In genomic region chr19:10290876-10291553, GRCh38 we compare ENCODE assay signal across 9 cellular contexts. TPM values are rescaled to one million over a fixed set of nuclear protein-coding genes. Genes with fewer than 3 reads are reported as not detected.
DNase-seq lines count a peak whose midpoint lies in the region; ATAC-seq, FAIRE-seq and TF ChIP-seq lines count a peak whose summit lies in the region.
"Had no signal": no experiment of that assay in that cellular context is flagged by ENCODE, and none has a peak within 500 bp of the region (broad histone marks: within the 10 kb centered on the region; RNA-seq: fewer than 3 reads in every experiment).

No MANE protein-coding gene starts in this region.

- H2AFZ ChIP-seq in keratinocyte (ENCODE audit: control insufficient read depth, low read length): peak overlapping the region; percentile 56

- H3K36me3 ChIP-seq in SJCRH30 (no peaks in the 10 kb centered on the region), body of pancreas (replicated peaks in 1 of 2; ENCODE audit: insufficient read depth in 1 of 2, low read depth in 2 of 2) (no peaks in the 10 kb centered on the region), keratinocyte (ENCODE audit: control insufficient read depth in 2 of 2, extremely low read depth in 1 of 2, insufficient read depth in 2 of 2, low read length in 2 of 2) (no peaks in the 10 kb centered on the region)

- H3K9me3 ChIP-seq in A549 (no peaks in the 10 kb centered on the region), SJCRH30 (replicated peaks) (no peaks in the 10 kb centered on the region; the same call in 1 of the 2 replicates), body of pancreas (no peaks in the 10 kb centered on the region), keratinocyte (ENCODE audit: control insufficient read depth, low read depth, low read length) (no peaks in the 10 kb centered on the region)

- H3K27me3 ChIP-seq in SJCRH30 (no peaks in the 10 kb centered on the region), body of pancreas (peaks cover 0 to 72% of the 10 kb centered on the region in 2 donors), keratinocyte (ENCODE audit: control insufficient read depth, extremely low read depth, insufficient read depth, low read length) (peaks cover 81% of the 10 kb centered on the region)

- no peak for TF ChIP-seq EP300 in A549 (IDR thresholded peaks at IDR 0.05)

- H3K4me1 ChIP-seq in A549: peaks cover 16% of the 10 kb centered on the region
- H3K4me1 ChIP-seq in SJCRH30: peaks cover 3% of the 10 kb centered on the region; the same call in 1 of the 2 replicates
- peaks cover 74% of the 10 kb centered on the region for H3K4me1 ChIP-seq in body of pancreas
- peaks cover 34% of the 10 kb centered on the region for H3K4me1 ChIP-seq in keratinocyte (ENCODE audit: control insufficient read depth, extremely low read depth, insufficient read depth, low read length)

- H3K4me2 ChIP-seq in A549 (peak overlapping the region; percentile 97), keratinocyte (ENCODE audit: control insufficient read depth, extremely low read depth, insufficient read depth, low read depth, low read length) (peak overlapping the region; percentile 90)

- TF ChIP-seq CTCF in A549 (IDR thresholded peaks at IDR 0.05) (no peak), body of pancreas (IDR thresholded peaks at IDR 0.05) (no peak), keratinocyte (optimal IDR thresholded peaks at IDR 0.05 in 1 of 3, IDR thresholded peaks at IDR 0.05 in 1 of 3, conservative IDR thresholded peaks at IDR 0.05 in 1 of 3; ENCODE audit: extremely low read depth in 1 of 3, insufficient read depth in 2 of 3, low read length in 3 of 3) (no peak)

- H4K20me1 ChIP-seq in keratinocyte (ENCODE audit: control insufficient read depth, extremely low read depth, insufficient read depth, low read length): no peaks in the 10 kb centered on the region

- H3K4me3 ChIP-seq in A549 (peak overlapping the region; percentile 52), SJCRH30 (peak overlapping the region; percentile 52), body of pancreas (no peak overlapping the region), keratinocyte (ENCODE audit: control insufficient read depth in 2 of 3, extremely low read depth in 1 of 3, insufficient read depth in 2 of 3, low read depth in 1 of 3, low read length in 3 of 3) (peak overlapping the region; percentile 31 to 66 (median 57))

- 6% methylated on average over 7 of the region's 57 CpGs for WGBS in A549 (ENCODE audit: missing lambda C conversion rate)
- WGBS in body of pancreas, 2 donors: 1 to 6% methylated on average over 13 to 57 of the region's 57 CpGs

- intact Hi-C loops in body of pancreas (cut with DNase I): no loop called here

- TF ChIP-seq POLR2A in A549 (IDR thresholded peaks at IDR 0.05; ENCODE audit: low read length): no peak
- TF ChIP-seq POLR2A in GM12892 (IDR thresholded peaks at IDR 0.05; ENCODE audit: low read depth, low read length): no peak
- TF ChIP-seq POLR2A in body of pancreas (IDR thresholded peaks at IDR 0.05): no peak

- POLR2A ChIA-PET in A549 (lab: Yijun Ruan, JAX): no interaction called here

- dilution Hi-C loops in keratinocyte (cut with MboI; ENCODE audit: extremely low pct_ligation_motif_present, low sequenced_read_pairs): no loop called here

- H3K79me2 ChIP-seq in keratinocyte (ENCODE audit: control insufficient read depth, insufficient read depth, low read length): no peaks in the 10 kb centered on the region

- no peaks in the 10 kb centered on the region for H3K9me1 ChIP-seq in keratinocyte (ENCODE audit: control insufficient read depth, extremely low read depth, insufficient read depth, low read length)

- H3K27ac ChIP-seq in A549 (peak overlapping the region in 1 of 2 experiments; percentile 70; a peak in 2 of 6 replicates), SJCRH30 (no peak overlapping the region), body of pancreas (no peak overlapping the region), keratinocyte (ENCODE audit: control insufficient read depth, insufficient read depth, low read length) (no peak overlapping the region)
- H3K27ac ChIP-seq: epithelial cell of prostate had no signal

- FAIRE-seq in A549 (lab: Jason Lieb, UNC) (no peak), GM12892 (lab: Jason Lieb, UNC) (peak; percentile 82), keratinocyte (lab: Jason Lieb, UNC) (no peak)

- H3K9ac ChIP-seq in keratinocyte (ENCODE audit: control insufficient read depth, extremely low read depth, insufficient read depth, low read length): peak overlapping the region; percentile 28

- no peak for TF ChIP-seq RAD21 in A549 (conservative IDR thresholded peaks at IDR 0.05 in 1 of 2, IDR thresholded peaks at IDR 0.05 in 1 of 2)

- ATAC-seq in A549 (peak; percentile 47 to 67; a peak in 5 of 6 replicates), body of pancreas (peak; percentile 4), GM21360 (IDR thresholded peaks at IDR 0.05; ENCODE audit: unreplicated experiment) (no peak), HG03280 (IDR thresholded peaks at IDR 0.05; ENCODE audit: unreplicated experiment) (no peak)

- CTCF ChIA-PET in A549 (lab: Yijun Ruan, JAX): interaction anchor here (0.9 to 1.6 kb wide), 3 partner anchors 32 to 100 kb away, joined by 4 to 6 read pairs (median 5); no protein-coding TSS in a partner anchor

- DNase-seq in A549 (ENCODE audit: low read depth in 1 of 2, low spot score in 1 of 2): peak in 1 of 2 experiments; percentile 58
- no peak for DNase-seq in GM12892 (ENCODE audit: insufficient read length)
- DNase-seq in SJCRH30: peak; percentile 42 to 54
- peak in 2 of 4 donors; percentile 47 to 50 for DNase-seq in body of pancreas
- no peak for DNase-seq in keratinocyte (ENCODE audit: low read depth, low spot score)
- DNase-seq in stimulated activated CD4-positive, alpha-beta T cell treated with anti-CD3 and anti-CD28 coated beads, Interleukin-4, amount 100 ng/mL, for 1 hour: peak; percentile 60

RNA-seq across cellular contexts. Expression of gene ICAM5, which starts 1.3 kb away (rescaled TPM):
- polyA plus RNA-seq in A549 (2011; rRNA removed) (0.35 and 0.58 TPM in 2 replicates), A549 (2017; fragmentation: RNase III; extraction: RNeasy Plus Mini Kit Qiagen cat#74134 plus additional on column Dnase treatment) (0.77 to 1.5 TPM (median 0.81 TPM) in 3 replicates), keratinocyte (0.20 to 0.55 TPM (median 0.43 TPM) in 3 replicates)
- 1.0 and 1.6 TPM in 2 replicates for polyA plus RNA-seq in A549 (2012; cell fraction: cytosol; rRNA removed)
- polyA plus RNA-seq in A549 (2012; cell fraction: nucleus; rRNA removed): 12.9 and 18.2 TPM in 2 replicates
- polyA minus RNA-seq in A549 (2011; rRNA and poly(A)+ RNA removed): 0.34 TPM in 1 of 2 replicates, not detected in the other
- polyA plus RNA-seq in GM12892 (2012; ENCODE audit: missing spikeins): 3.2 TPM
- total RNA-seq in SJCRH30 (2014; rRNA removed; shearing (Covaris generic)): 0.22 and 0.28 TPM in 2 replicates
- total RNA-seq in body of pancreas: under 1 TPM in 1 of 2 donors, not detected in 1; 0.33 TPM
- 0.20 TPM for polyA plus RNA-seq in keratinocyte (2011; ENCODE audit: low read depth)
- 0.02 and 0.09 TPM in 2 replicates for polyA plus RNA-seq in keratinocyte (2011; cell fraction: cytosol; rRNA removed)
- polyA plus RNA-seq in keratinocyte (2011; cell fraction: nucleus; rRNA removed): 2.2 and 5.0 TPM in 2 replicates
- polyA plus RNA-seq in keratinocyte (2012; ENCODE audit: low replicate concordance): 0.28 and 0.66 TPM in 2 replicates
- polyA minus RNA-seq in keratinocyte: 0.10 TPM in 1 of 3 replicates, not detected in the others
- polyA minus RNA-seq in keratinocyte (2011; cell fraction: cytosol; rRNA and poly(A)+ RNA removed): not detected
- 0.32 and 0.47 TPM in 2 replicates for polyA minus RNA-seq in keratinocyte (2011; cell fraction: nucleus; rRNA and poly(A)+ RNA removed)

RNA-seq across cellular contexts. Expression of gene ICAM4, which starts 4.3 kb away (rescaled TPM):
- not detected in 2 replicates for polyA plus RNA-seq in A549 (2011; rRNA removed)
- not detected in 2 replicates for polyA plus RNA-seq in A549 (2012; cell fraction: cytosol; rRNA removed)
- polyA plus RNA-seq in A549 (2012; cell fraction: nucleus; rRNA removed): 0.04 TPM in 1 of 2 replicates, not detected in the other
- polyA plus RNA-seq in A549 (2017; fragmentation: RNase III; extraction: RNeasy Plus Mini Kit Qiagen cat#74134 plus additional on column Dnase treatment): not detected in 3 replicates
- not detected in 2 replicates for polyA minus RNA-seq in A549 (2011; rRNA and poly(A)+ RNA removed)
- polyA plus RNA-seq in GM12892 (2012; ENCODE audit: missing spikeins): 0.78 TPM
- total RNA-seq in SJCRH30 (2014; rRNA removed; shearing (Covaris generic)): 1.7 and 2.8 TPM in 2 replicates
- under 1 TPM in 1 of 2 donors, not detected in 1; 0.26 TPM for total RNA-seq in body of pancreas
- polyA plus RNA-seq in keratinocyte: 0.18 to 0.35 TPM (median 0.25 TPM) in 3 replicates
- polyA plus RNA-seq in keratinocyte (2011; ENCODE audit: low read depth): not detected
- 0.11 and 0.38 TPM in 2 replicates for polyA plus RNA-seq in keratinocyte (2011; cell fraction: cytosol; rRNA removed)
- 0.21 and 0.23 TPM in 2 replicates for polyA plus RNA-seq in keratinocyte (2011; cell fraction: nucleus; rRNA removed)
- polyA plus RNA-seq in keratinocyte (2012; ENCODE audit: low replicate concordance): 0.16 and 0.23 TPM in 2 replicates
- polyA minus RNA-seq in keratinocyte: 0.43 to 0.49 TPM in 2 of 3 replicates, not detected in the other
- polyA minus RNA-seq in keratinocyte (2011; cell fraction: cytosol; rRNA and poly(A)+ RNA removed): not detected
- polyA minus RNA-seq in keratinocyte (2011; cell fraction: nucleus; rRNA and poly(A)+ RNA removed): not detected in 2 replicates

RNA-seq across cellular contexts. Expression of gene ZGLP1, which starts 18.6 kb away (rescaled TPM):
- polyA plus RNA-seq in A549 (2011; rRNA removed): 0.84 and 1.2 TPM in 2 replicates
- 2.5 and 3.0 TPM in 2 replicates for polyA plus RNA-seq in A549 (2012; cell fraction: cytosol; rRNA removed)
- polyA plus RNA-seq in A549 (2012; cell fraction: nucleus; rRNA removed): 10.1 and 10.7 TPM in 2 replicates
- 1.7 to 2.1 TPM (median 1.9 TPM) in 3 replicates for polyA plus RNA-seq in A549 (2017; fragmentation: RNase III; extraction: RNeasy Plus Mini Kit Qiagen cat#74134 plus additional on column Dnase treatment)
- 0.12 TPM in 1 of 2 replicates, not detected in the other for polyA minus RNA-seq in A549 (2011; rRNA and poly(A)+ RNA removed)
- polyA plus RNA-seq in GM12892 (2012; ENCODE audit: missing spikeins): 2.0 TPM
- 0.89 and 2.1 TPM in 2 replicates for total RNA-seq in SJCRH30 (2014; rRNA removed; shearing (Covaris generic))
- 1 to 10 TPM; 2.3 to 4.6 TPM for total RNA-seq in body of pancreas
- polyA plus RNA-seq in keratinocyte: 0.43 to 2.1 TPM (median 0.71 TPM) in 3 replicates
- 0.50 TPM for polyA plus RNA-seq in keratinocyte (2011; ENCODE audit: low read depth)
- polyA plus RNA-seq in keratinocyte (2011; cell fraction: cytosol; rRNA removed): 0.46 and 0.53 TPM in 2 replicates
- polyA plus RNA-seq in keratinocyte (2011; cell fraction: nucleus; rRNA removed): 2.8 and 3.4 TPM in 2 replicates
- polyA plus RNA-seq in keratinocyte (2012; ENCODE audit: low replicate concordance): 0.99 and 2.6 TPM in 2 replicates
- 0.35 TPM in 1 of 3 replicates, not detected in the others for polyA minus RNA-seq in keratinocyte
- polyA minus RNA-seq in keratinocyte (2011; cell fraction: cytosol; rRNA and poly(A)+ RNA removed): not detected
- 0.63 and 0.93 TPM in 2 replicates for polyA minus RNA-seq in keratinocyte (2011; cell fraction: nucleus; rRNA and poly(A)+ RNA removed)

RNA-seq across cellular contexts. Expression of gene ICAM1, which starts 20.1 kb away (rescaled TPM):
- 1.4 and 3.5 TPM in 2 replicates for polyA plus RNA-seq in A549 (2011; rRNA removed)
- polyA plus RNA-seq in A549 (2012; cell fraction: cytosol; rRNA removed): 0.40 and 0.66 TPM in 2 replicates
- polyA plus RNA-seq in A549 (2012; cell fraction: nucleus; rRNA removed): 1.3 TPM in 2 replicates
- 1.2 to 2.6 TPM (median 1.5 TPM) in 3 replicates for polyA plus RNA-seq in A549 (2017; fragmentation: RNase III; extraction: RNeasy Plus Mini Kit Qiagen cat#74134 plus additional on column Dnase treatment)
- polyA minus RNA-seq in A549 (2011; rRNA and poly(A)+ RNA removed): 2.1 and 4.4 TPM in 2 replicates
- polyA plus RNA-seq in GM12892 (2012; ENCODE audit: missing spikeins): 48.8 TPM
- total RNA-seq in SJCRH30 (2014; rRNA removed; shearing (Covaris generic)): 0.85 and 0.86 TPM in 2 replicates
- total RNA-seq in body of pancreas: 10 to 100 TPM in 1 of 2 donors, 1 to 10 TPM in 1; 7.3 to 68.9 TPM
- polyA plus RNA-seq in keratinocyte: 0.30 to 0.56 TPM (median 0.35 TPM) in 3 replicates
- 1.3 TPM for polyA plus RNA-seq in keratinocyte (2011; ENCODE audit: low read depth)
- polyA plus RNA-seq in keratinocyte (2011; cell fraction: cytosol; rRNA removed): 0.29 and 0.57 TPM in 2 replicates
- polyA plus RNA-seq in keratinocyte (2011; cell fraction: nucleus; rRNA removed): 2.2 and 2.9 TPM in 2 replicates
- polyA plus RNA-seq in keratinocyte (2012; ENCODE audit: low replicate concordance): 0.48 and 0.51 TPM in 2 replicates
- 0.30 to 0.42 TPM in 2 of 3 replicates, not detected in the other for polyA minus RNA-seq in keratinocyte
- 2.7 TPM for polyA minus RNA-seq in keratinocyte (2011; cell fraction: cytosol; rRNA and poly(A)+ RNA removed)
- polyA minus RNA-seq in keratinocyte (2011; cell fraction: nucleus; rRNA and poly(A)+ RNA removed): 2.3 and 2.5 TPM in 2 replicates

RNA-seq across cellular contexts. Expression of gene FDX2, which starts 24.8 kb away (rescaled TPM):
- polyA plus RNA-seq in A549 (2011; rRNA removed) (9.9 and 13.1 TPM in 2 replicates), A549 (2017; fragmentation: RNase III; extraction: RNeasy Plus Mini Kit Qiagen cat#74134 plus additional on column Dnase treatment) (22.2 to 25.8 TPM (median 23.5 TPM) in 3 replicates), keratinocyte (19.2 to 28.8 TPM (median 21.8 TPM) in 3 replicates)
- polyA plus RNA-seq in A549 (2012; cell fraction: cytosol; rRNA removed): 39.0 and 41.2 TPM in 2 replicates
- 45.5 and 49.8 TPM in 2 replicates for polyA plus RNA-seq in A549 (2012; cell fraction: nucleus; rRNA removed)
- 13.2 and 14.1 TPM in 2 replicates for polyA minus RNA-seq in A549 (2011; rRNA and poly(A)+ RNA removed)
- polyA plus RNA-seq in GM12892 (2012; ENCODE audit: missing spikeins): 10.4 TPM
- total RNA-seq in SJCRH30 (2014; rRNA removed; shearing (Covaris generic)): 11.5 and 17.5 TPM in 2 replicates
- total RNA-seq in body of pancreas: 10 to 100 TPM; 11.2 to 16.8 TPM
- polyA plus RNA-seq in keratinocyte (2011; ENCODE audit: low read depth): 2.1 TPM
- polyA plus RNA-seq in keratinocyte (2011; cell fraction: cytosol; rRNA removed): 15.8 and 37.7 TPM in 2 replicates
- 13.6 and 20.1 TPM in 2 replicates for polyA plus RNA-seq in keratinocyte (2011; cell fraction: nucleus; rRNA removed)
- 19.8 and 24.8 TPM in 2 replicates for polyA plus RNA-seq in keratinocyte (2012; ENCODE audit: low replicate concordance)
- polyA minus RNA-seq in keratinocyte: 10.7 to 20.7 TPM (median 15.4 TPM) in 3 replicates
- polyA minus RNA-seq in keratinocyte (2011; cell fraction: cytosol; rRNA and poly(A)+ RNA removed): 19.0 TPM
- 4.6 and 5.2 TPM in 2 replicates for polyA minus RNA-seq in keratinocyte (2011; cell fraction: nucleus; rRNA and poly(A)+ RNA removed)

Comparison
In these comparisons a context has a peak if more than half of its experiments do, and no peak if none do; other contexts are left out.
1. ATAC-seq: peak in A549 (2 of 2) and body of pancreas (single experiment); none in GM21360 (single experiment) and HG03280 (single experiment).
2. DNase-seq: peak in SJCRH30 (2 of 2) and stimulated activated CD4-positive, alpha-beta T cell treated with anti-CD3 and anti-CD28 coated beads, Interleukin-4, amount 100 ng/mL, for 1 hour (single experiment); none in GM12892 (single experiment) and keratinocyte (single experiment).
3. H3K4me3 ChIP-seq: peak in A549 (single experiment), SJCRH30 (single experiment) and keratinocyte (3 of 3); none in body of pancreas (0 of 2).